8 cellular contexts compared by ENCODE assay signal in the genomic region with DNA sequence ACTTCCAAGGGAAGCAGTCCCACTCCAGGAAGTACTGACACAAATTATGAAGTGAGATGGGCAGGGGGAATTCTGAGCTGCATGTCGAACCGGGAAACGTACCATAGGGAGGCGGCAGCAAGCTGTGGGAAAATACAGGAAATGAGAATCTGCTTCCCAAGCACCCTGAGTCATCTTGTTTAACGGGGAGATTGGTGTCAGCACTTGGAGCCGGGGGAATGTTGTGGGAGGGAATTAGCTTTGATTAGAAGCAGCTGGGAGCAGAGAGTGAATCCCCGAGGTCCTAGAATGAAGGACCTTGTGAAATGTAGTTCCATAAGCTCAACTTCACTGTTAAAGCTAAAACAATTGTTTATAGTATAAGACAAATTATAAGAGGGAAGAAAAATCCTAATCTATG.
A peak's percentile ranks its signal among the peaks of the same experiment; 100 is the strongest.
DNase-seq lines count a peak whose midpoint lies in the region; ATAC-seq and FAIRE-seq lines count a peak whose summit lies in the region.
"Had no signal": no experiment of that assay in that cellular context is flagged by ENCODE, and none has a peak within 500 bp of the region (broad histone marks: within the 10 kb centered on the region; RNA-seq: fewer than 3 reads in every experiment).

No MANE protein-coding gene starts in this region.

- H3K27me3 Mint-ChIP-seq in activated naive CD8-positive, alpha-beta T cell treated with anti-CD3 and anti-CD28 coated beads, Interleukin-2, amount 50 U/mL, for 24 hours: peaks cover 57% of the 10 kb centered on the region
- peaks cover 31 to 83% of the 10 kb centered on the region in 2 donors for H3K27me3 Mint-ChIP-seq in CD8-positive, alpha-beta memory T cell

- no peak overlapping the region for H3K27ac Mint-ChIP-seq in activated naive CD8-positive, alpha-beta T cell treated with anti-CD3 and anti-CD28 coated beads, Interleukin-2, amount 50 U/mL, for 24 hours
- H3K27ac Mint-ChIP-seq in CD8-positive, alpha-beta memory T cell: no peak overlapping the region

- H3K27me3 ChIP-seq in CD8-positive, alpha-beta memory T cell (ENCODE audit: insufficient read depth, low read length, poor library complexity, severe bottlenecking): no peaks in the 10 kb centered on the region

- peaks cover 7% of the 10 kb centered on the region for H3K4me1 Mint-ChIP-seq in activated naive CD8-positive, alpha-beta T cell treated with anti-CD3 and anti-CD28 coated beads, Interleukin-2, amount 50 U/mL, for 24 hours
- H3K4me1 Mint-ChIP-seq in CD8-positive, alpha-beta memory T cell: no peaks in the 10 kb centered on the region

- ATAC-seq in HG03108 (IDR thresholded peaks at IDR 0.05; ENCODE audit: unreplicated experiment): no peak
- ATAC-seq in activated naive CD8-positive, alpha-beta T cell treated with anti-CD3 and anti-CD28 coated beads, Interleukin-2, amount 50 U/mL, for 24 hours: no peak

- POLR2A ChIA-PET in CD8-positive, alpha-beta memory T cell (lab: Charles Lee): no interaction called here

- no peak overlapping the region for H3K4me3 Mint-ChIP-seq in activated naive CD8-positive, alpha-beta T cell treated with anti-CD3 and anti-CD28 coated beads, Interleukin-2, amount 50 U/mL, for 24 hours
- H3K4me3 Mint-ChIP-seq in CD8-positive, alpha-beta memory T cell: no peak overlapping the region

- H3K36me3 Mint-ChIP-seq in activated naive CD8-positive, alpha-beta T cell treated with anti-CD3 and anti-CD28 coated beads, Interleukin-2, amount 50 U/mL, for 24 hours (ENCODE audit: low read depth): no peaks in the 10 kb centered on the region
- peaks cover 0 to 5% (median 0%) of the 10 kb centered on the region in 3 donors for H3K36me3 Mint-ChIP-seq in CD8-positive, alpha-beta memory T cell

- H3K4me3 ChIP-seq in CD8-positive, alpha-beta memory T cell (ENCODE audit: low read length): no peak overlapping the region

- H3K27ac ChIP-seq in CD8-positive, alpha-beta memory T cell (ENCODE audit: low read depth, low read length): no peak overlapping the region

- peak; percentile 58 for FAIRE-seq in urothelium cell line (lab: Jason Lieb, UNC)

- no peaks in the 10 kb centered on the region for H3K9me3 Mint-ChIP-seq in activated naive CD8-positive, alpha-beta T cell treated with anti-CD3 and anti-CD28 coated beads, Interleukin-2, amount 50 U/mL, for 24 hours
- peaks cover 0 to 2% (median 0%) of the 10 kb centered on the region in 5 donors for H3K9me3 Mint-ChIP-seq in CD8-positive, alpha-beta memory T cell

- peak; percentile 90 for DNase-seq in M059J (ENCODE audit: low read depth)
- peak; percentile 96 for DNase-seq in dermis blood vessel endothelial cell
- peak; percentile 75 for DNase-seq in left kidney (ENCODE audit: low read depth, low spot score)
- DNase-seq in urothelium cell line (ENCODE audit: low spot score): peak; percentile 74
- DNase-seq in activated naive CD8-positive, alpha-beta T cell treated with anti-CD3 and anti-CD28 coated beads, Interleukin-2, amount 50 U/mL, for 24 hours: no peak
- no peak for DNase-seq in CD8-positive, alpha-beta memory T cell
- DNase-seq: stimulated activated CD4-positive, alpha-beta T cell treated with anti-CD3 and anti-CD28 coated beads, Interleukin-1b, Interleukin-23, amount 100 ng/mL, for 48 hours had no signal

- H3K4me1 ChIP-seq in CD8-positive, alpha-beta memory T cell (ENCODE audit: insufficient read depth, low read length): no peaks in the 10 kb centered on the region

- CTCF ChIA-PET in CD8-positive, alpha-beta memory T cell (lab: Charles Lee): no interaction called here

- no peaks in the 10 kb centered on the region for H3K9me3 ChIP-seq in CD8-positive, alpha-beta memory T cell (ENCODE audit: low read length)

- H3K36me3 ChIP-seq in CD8-positive, alpha-beta memory T cell (ENCODE audit: insufficient read depth, low read length): no peaks in the 10 kb centered on the region

Comparison
In these comparisons a context has a peak if more than half of its experiments do, and no peak if none do; other contexts are left out.
1. DNase-seq: peak in M059J (single experiment), dermis blood vessel endothelial cell (single experiment), left kidney (single experiment) and urothelium cell line (single experiment); none in activated naive CD8-positive, alpha-beta T cell treated with anti-CD3 and anti-CD28 coated beads, Interleukin-2, amount 50 U/mL, for 24 hours (single experiment) and CD8-positive, alpha-beta memory T cell (0 of 5).